8 cellular contexts compared by ENCODE assay signal in the genomic region with DNA sequence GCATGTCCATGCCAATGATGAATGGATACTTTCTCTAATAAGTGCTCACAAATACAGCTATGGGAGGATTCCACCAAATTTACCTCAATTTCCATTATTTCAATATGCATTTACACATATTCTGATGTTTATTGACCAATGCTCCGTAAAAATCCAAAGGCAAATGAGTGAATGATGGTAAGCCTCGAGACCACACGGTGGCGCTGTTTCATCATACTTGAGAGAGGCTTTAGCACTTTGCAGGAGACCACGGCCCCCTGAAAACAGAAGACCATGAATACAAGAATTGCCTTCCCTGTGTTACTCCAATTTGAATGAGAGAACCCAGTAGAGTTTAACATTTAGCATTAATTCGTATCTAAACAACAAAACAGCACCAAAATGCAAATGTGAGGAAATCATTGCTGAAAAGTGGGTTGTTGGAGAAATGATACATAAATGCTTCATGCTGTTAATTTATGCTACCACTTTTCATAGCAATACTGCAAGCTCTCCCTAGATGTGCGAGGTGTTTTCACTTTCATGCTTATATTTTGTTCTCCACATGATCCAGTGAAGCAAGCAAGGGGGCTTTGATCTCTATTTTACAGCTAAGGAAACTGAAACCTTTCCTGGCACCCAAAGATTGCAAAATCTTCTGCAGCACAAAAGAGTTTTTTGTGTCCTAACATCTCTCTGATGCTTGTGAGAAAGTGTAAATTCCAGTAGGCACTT. TPM values are rescaled to one million over a fixed set of nuclear protein-coding genes. Genes with fewer than 3 reads are reported as not detected.
DNase-seq lines count a peak whose midpoint lies in the region; ATAC-seq and TF ChIP-seq lines count a peak whose summit lies in the region.

No MANE protein-coding gene starts in this region.

- intact Hi-C loops in right cardiac atrium (cut with DNase I), result loop anchor here (2.0 to 10.0 kb wide), 5 partner anchors 184 to 490 kb away; no protein-coding TSS in a partner anchor

- whole genome bisulfite sequencing in right cardiac atrium, result 11% methylated on average over 7 of the region's 7 CpGs

- H3K4me3 ChIP-seq in right cardiac atrium (ENCODE audit: low read length) (no peak overlapping the region), retinal pigment epithelial cell (ENCODE audit: low read length) (no peak overlapping the region)

- no peaks in the 10 kb centered on the region for H3K27me3 ChIP-seq in right cardiac atrium (ENCODE audit: control insufficient read depth, insufficient read depth)

- peak; percentile 5 to 45 (median 7) for DNase-seq in activated CD4-positive, CD25-positive, alpha-beta regulatory T cell (lab: John Stamatoyannopoulos, UW)
- DNase-seq in NCI-H1105 (lab: John Stamatoyannopoulos, UW) (peak; percentile 86), SW 1271 (lab: John Stamatoyannopoulos, UW) (peak; percentile 6 to 53), amniotic stem cell (lab: John Stamatoyannopoulos, UW) (peak; percentile 44), right cardiac atrium (peak; percentile 67 to 90 (median 72)), retinal pigment epithelial cell (ENCODE audit: low read depth) (no peak)

- TF ChIP-seq CTCF in retinal pigment epithelial cell (conservative IDR thresholded peaks at IDR 0.05; ENCODE audit: low read depth, low read length), result peak; percentile 79

- no peak for ATAC-seq in activated CD4-positive, CD25-positive, alpha-beta regulatory T cell treated with anti-CD3 and anti-CD28 coated beads, Interleukin-2, amount 50 U/mL, for 24 hours
- ATAC-seq in right cardiac atrium (peak; percentile 69 to 70), HG03439 (IDR thresholded peaks at IDR 0.05; ENCODE audit: unreplicated experiment) (no peak)

- no peaks in the 10 kb centered on the region for H3K9me3 ChIP-seq in right cardiac atrium (ENCODE audit: control insufficient read depth, low read length)

- H3K4me1 ChIP-seq in right cardiac atrium (ENCODE audit: control insufficient read depth, insufficient read depth, low read length), result no peaks in the 10 kb centered on the region

- no peak overlapping the region for H3K27ac ChIP-seq in right cardiac atrium (ENCODE audit: low read length)

RNA-seq across cellular contexts. Expression of gene TRIL, which starts 35.4 kb away (rescaled TPM):
- total RNA-seq in right cardiac atrium, result 1 to 10 TPM; 1.3 to 2.9 (median 2.5) TPM
- 0.84 TPM for polyA plus RNA-seq in right cardiac atrium

Comparison
In these comparisons a context has a peak if more than half of its experiments do, and no peak if none do; other contexts are left out.
1. ATAC-seq: peak in right cardiac atrium (2 of 2); none in activated CD4-positive, CD25-positive, alpha-beta regulatory T cell treated with anti-CD3 and anti-CD28 coated beads, Interleukin-2, amount 50 U/mL, for 24 hours (0 of 2) and HG03439 (single experiment).